ENCODE assay signal across 8 cellular contexts in genomic region chr1:27940297-27940696, GRCh38. TPM values are rescaled to one million over a fixed set of nuclear protein-coding genes. Genes with fewer than 3 reads are reported as not detected.
A peak's percentile ranks its signal among the peaks of the same experiment; 100 is the strongest.
DNase-seq lines count a peak whose midpoint lies in the region; ATAC-seq and FAIRE-seq lines count a peak whose summit lies in the region.
"Had no signal": no experiment of that assay in that cellular context is flagged by ENCODE, and none has a peak within 500 bp of the region (broad histone marks: within the 10 kb centered on the region; RNA-seq: fewer than 3 reads in every experiment).

No MANE protein-coding gene starts in this region.

- no peak overlapping the region for H3K27ac ChIP-seq in right cardiac atrium (ENCODE audit: low read length)
- H3K27ac ChIP-seq: SJSA1 had no signal

- no peaks in the 10 kb centered on the region for H3K27me3 ChIP-seq in right cardiac atrium (ENCODE audit: control insufficient read depth, insufficient read depth)
- H3K27me3 ChIP-seq: SJSA1 had no signal

- intact Hi-C loops in right cardiac atrium (cut with DNase I) = no loop called here

- peak; percentile 51 for FAIRE-seq in GM19239 (lab: Jason Lieb, UNC)

- no peak for ATAC-seq in right cardiac atrium
- no peak for ATAC-seq in GM21723 (IDR thresholded peaks at IDR 0.05; ENCODE audit: unreplicated experiment)

- no peaks in the 10 kb centered on the region for H3K9me3 ChIP-seq in right cardiac atrium (ENCODE audit: control insufficient read depth, low read length)
- H3K9me3 ChIP-seq: SJSA1 had no signal

- no peaks in the 10 kb centered on the region for H3K4me1 ChIP-seq in right cardiac atrium (ENCODE audit: control insufficient read depth, insufficient read depth, low read length)

- DNase-seq in GM19239 (ENCODE audit: insufficient read length, low spot score) (peak; percentile 30), RPMI8226 (peak; percentile 37), right cardiac atrium (peak in 2 of 3 donors; percentile 41 to 73), occipital lobe (lab: John Stamatoyannopoulos, UW) (no peak)
- DNase-seq in activated T-helper 9 cell treated with anti-CD3 and anti-CD28 coated beads, Interleukin-2, amount 50 U/mL, for 16 hours (ENCODE audit: low read depth) = peak; percentile 50
- DNase-seq in stimulated activated CD4-positive, alpha-beta T cell treated with anti-CD3 and anti-CD28 coated beads, TNF-alpha, amount 100 ng/mL, for 24 hours (ENCODE audit: low read depth in 3 of 3) = peak; percentile 41 to 68 (median 58)

- no peak overlapping the region for H3K4me3 ChIP-seq in right cardiac atrium (ENCODE audit: low read length)
- H3K4me3 ChIP-seq: SJSA1 had no signal

- 41% methylated on average over 6 of the region's 6 CpGs for WGBS in right cardiac atrium

RNA-seq across cellular contexts. Expression of gene SMPDL3B, which starts 5.5 kb away (rescaled TPM):
- total RNA-seq in right cardiac atrium = 1 to 10 TPM in 1 of 4 donors, under 1 TPM in 3; 0.31 to 2.1 (median 0.40) TPM
- 0.11 TPM for polyA plus RNA-seq in right cardiac atrium
- not detected for total RNA-seq in occipital lobe

RNA-seq across cellular contexts. Expression of gene XKR8, which starts 19.5 kb away (rescaled TPM):
- 1 to 10 TPM; 5.3 to 6.9 (median 6.1) TPM for total RNA-seq in right cardiac atrium
- 5.5 TPM for polyA plus RNA-seq in right cardiac atrium
- total RNA-seq in occipital lobe = 3.4 TPM

RNA-seq across cellular contexts. Expression of gene RPA2, which starts 25.9 kb away (rescaled TPM):
- 10 to 100 TPM; 26.8 to 38.3 (median 32.2) TPM for total RNA-seq in right cardiac atrium
- 32.4 TPM for polyA plus RNA-seq in right cardiac atrium
- 64.1 TPM for total RNA-seq in occipital lobe
